ENCODE assay signal across 8 cellular contexts in the genomic region with DNA sequence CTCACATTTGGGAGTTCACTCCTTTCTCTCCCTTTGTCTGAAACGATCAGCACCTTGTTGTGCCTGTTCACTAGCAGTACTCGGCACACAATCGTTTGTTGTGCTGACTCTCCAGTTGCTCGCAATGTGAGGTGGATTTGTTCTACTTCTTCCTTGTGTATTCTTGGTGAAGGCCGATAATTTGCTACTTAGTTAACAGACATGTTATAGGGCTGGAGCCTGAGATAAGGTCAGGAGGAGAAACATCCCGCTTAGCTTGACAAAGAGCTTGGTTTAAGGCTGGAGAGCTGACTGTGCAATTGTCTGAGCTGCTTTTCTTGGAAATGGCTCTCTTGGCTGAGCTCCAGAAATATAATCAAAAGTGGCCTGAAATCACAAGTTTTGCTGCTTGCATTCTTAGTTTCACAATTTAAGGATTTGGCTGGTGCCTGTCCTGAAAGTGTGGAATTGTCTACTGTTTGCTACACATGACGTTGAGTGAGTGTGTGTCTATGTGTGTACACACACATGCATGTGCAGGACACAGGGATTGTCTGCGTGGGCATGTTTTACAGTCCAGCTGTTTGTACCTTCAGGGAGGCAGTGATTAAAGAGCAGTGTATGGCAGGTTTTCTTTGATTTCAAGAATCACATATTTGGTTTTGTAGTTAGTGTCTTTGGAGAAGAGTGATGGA.
DNase-seq lines count a peak whose midpoint lies in the region; ATAC-seq, FAIRE-seq and TF ChIP-seq lines count a peak whose summit lies in the region.

No MANE protein-coding gene starts in this region.

- DNase-seq in T-helper 2 cell treated with Interferon-gamma antibody and Interleukin-4, amounts not matched to agents 5 μg/mL and 100 μg/mL, for 36 hours (ENCODE audit: low spot score), result no peak
- DNase-seq in foreskin fibroblast, result peak; percentile 56 to 84
- DNase-seq in small intestine, result peak; percentile 49
- DNase-seq in SJCRH30, result no peak
- no peak for DNase-seq in NCI-H345 (lab: John Stamatoyannopoulos, UW)
- no peak for DNase-seq in endothelial cell (ENCODE audit: low spot score)

- H3K36me3 ChIP-seq in small intestine (ENCODE audit: control insufficient read depth in 2 of 2, insufficient read depth in 2 of 2, low read length in 2 of 2), result no peaks in the 10 kb centered on the region
- no peaks in the 10 kb centered on the region for H3K36me3 ChIP-seq in SJCRH30

- FAIRE-seq in small intestine (lab: Jason Lieb, UNC), result no peak

- H3K27ac ChIP-seq in small intestine (ENCODE audit: low read depth in 1 of 2, low read length in 1 of 2), result peak overlapping the region; percentile 2 to 88
- H3K27ac ChIP-seq in SJCRH30, result no peak overlapping the region

- no peak overlapping the region for H3K4me3 ChIP-seq in foreskin fibroblast (ENCODE audit: low read depth in 1 of 2, low read length in 2 of 2)
- no peak overlapping the region for H3K4me3 ChIP-seq in small intestine (ENCODE audit: low read depth in 1 of 2, low read length in 2 of 2)
- H3K4me3 ChIP-seq in SJCRH30, result no peak overlapping the region

- H3K4me1 ChIP-seq in small intestine (ENCODE audit: control insufficient read depth in 2 of 2, insufficient read depth in 1 of 2, low read depth in 1 of 2, low read length in 1 of 2) (peaks cover 4 to 27% of the 10 kb centered on the region in 2 donors), SJCRH30 (no peaks in the 10 kb centered on the region; the same call in 1 of the 2 replicates)

- H3K36me3 Mint-ChIP-seq in T-helper 2 cell treated with Interferon-gamma antibody and Interleukin-4, amounts not matched to agents 5 μg/mL and 100 μg/mL, for 36 hours (ENCODE audit: low read depth), result no peaks in the 10 kb centered on the region
- no peaks in the 10 kb centered on the region for H3K36me3 Mint-ChIP-seq in endothelial cell (ENCODE audit: low read depth, unreplicated experiment)

- peaks cover 38% of the 10 kb centered on the region for H3K4me1 Mint-ChIP-seq in T-helper 2 cell treated with Interferon-gamma antibody and Interleukin-4, amounts not matched to agents 5 μg/mL and 100 μg/mL, for 36 hours (ENCODE audit: low read depth)
- H3K4me1 Mint-ChIP-seq in endothelial cell (ENCODE audit: unreplicated experiment), result peaks cover 7% of the 10 kb centered on the region

- H3K9me3 ChIP-seq in small intestine (ENCODE audit: control insufficient read depth, low read depth) (no peaks in the 10 kb centered on the region), SJCRH30 (replicated peaks) (no peaks in the 10 kb centered on the region)

- no peaks in the 10 kb centered on the region for H3K9me3 Mint-ChIP-seq in T-helper 2 cell treated with Interferon-gamma antibody and Interleukin-4, amounts not matched to agents 5 μg/mL and 100 μg/mL, for 36 hours
- H3K9me3 Mint-ChIP-seq in endothelial cell (ENCODE audit: unreplicated experiment), result no peaks in the 10 kb centered on the region

- ATAC-seq in GM18870 (IDR thresholded peaks at IDR 0.05; ENCODE audit: unreplicated experiment) (peak; percentile 6), HG02885 (IDR thresholded peaks at IDR 0.05; ENCODE audit: poor library complexity, unreplicated experiment) (peak; percentile 10)

- peak overlapping the region; percentile 99 for H3K27ac Mint-ChIP-seq in T-helper 2 cell treated with Interferon-gamma antibody and Interleukin-4, amounts not matched to agents 5 μg/mL and 100 μg/mL, for 36 hours
- H3K27ac Mint-ChIP-seq in endothelial cell (ENCODE audit: unreplicated experiment), result no peak overlapping the region

- 20 to 30% (median 24%) methylated on average over 8 of the region's 8 CpGs for WGBS in small intestine, 3 donors

- H3K27me3 ChIP-seq in small intestine (ENCODE audit: control insufficient read depth in 2 of 2, insufficient read depth in 2 of 2, low read length in 2 of 2), result no peaks in the 10 kb centered on the region
- H3K27me3 ChIP-seq in SJCRH30, result no peaks in the 10 kb centered on the region

- peak overlapping the region; percentile 84 for H3K4me3 Mint-ChIP-seq in T-helper 2 cell treated with Interferon-gamma antibody and Interleukin-4, amounts not matched to agents 5 μg/mL and 100 μg/mL, for 36 hours
- H3K4me3 Mint-ChIP-seq in endothelial cell (ENCODE audit: unreplicated experiment), result no peak overlapping the region

- H3K27me3 Mint-ChIP-seq in T-helper 2 cell treated with Interferon-gamma antibody and Interleukin-4, amounts not matched to agents 5 μg/mL and 100 μg/mL, for 36 hours (ENCODE audit: low read depth), result no peaks in the 10 kb centered on the region
- peaks cover 7% of the 10 kb centered on the region for H3K27me3 Mint-ChIP-seq in endothelial cell (ENCODE audit: unreplicated experiment)

- TF ChIP-seq CTCF in foreskin fibroblast (IDR thresholded peaks at IDR 0.05; ENCODE audit: low read depth, low read length), result no peak
- no peak for TF ChIP-seq CTCF in endothelial cell (IDR thresholded peaks at IDR 0.05; ENCODE audit: unreplicated experiment)

Comparison
In these comparisons a context has a peak if more than half of its experiments do, and no peak if none do; other contexts are left out.
1. DNase-seq: peak in foreskin fibroblast (2 of 2) and small intestine (single experiment); none in T-helper 2 cell treated with Interferon-gamma antibody and Interleukin-4, amounts not matched to agents 5 μg/mL and 100 μg/mL, for 36 hours (single experiment), SJCRH30 (0 of 2), NCI-H345 (single experiment) and endothelial cell (single experiment).